1 cellular context compared by ENCODE assay signal in genomic region chr3:138673641-138674040, GRCh38.
TF ChIP-seq lines count a peak whose summit lies in the region.

No MANE protein-coding gene starts in this region.

TF ChIP-seq in WTC11, 78 proteins besides CTCF, POLR2A, EP300 and RAD21 (continued from another document):
- TF ChIP-seq MLX (CRISPR knock-in tag; IDR thresholded peaks at IDR 0.05), result no peak
- TF ChIP-seq IRF2 (CRISPR knock-in tag; IDR thresholded peaks at IDR 0.05; ENCODE audit: borderline replicate concordance, low read depth), result no peak
- no peak for TF ChIP-seq SOX15 (CRISPR knock-in tag; IDR thresholded peaks at IDR 0.05)
- TF ChIP-seq NR3C1 (CRISPR knock-in tag; conservative IDR thresholded peaks at IDR 0.05; ENCODE audit: low read depth), result no peak
TF ChIP-seq in WTC11: peak in this region for 0.
